8 cellular contexts compared by ENCODE assay signal in genomic region chr11:14892577-14892976, GRCh38. TPM values are rescaled to one million over a fixed set of nuclear protein-coding genes. Genes with fewer than 3 reads are reported as not detected.
DNase-seq lines count a peak whose midpoint lies in the region; ATAC-seq and TF ChIP-seq lines count a peak whose summit lies in the region.

No MANE protein-coding gene starts in this region.

- no peak for DNase-seq in activated CD8-positive, alpha-beta memory T cell treated with anti-CD3 and anti-CD28 coated beads, Interleukin-2, amount 10 ng/mL, durations not matched to agents 7 days and 5 days
- no peak for DNase-seq in activated CD8-positive, alpha-beta memory T cell treated with anti-CD3 and anti-CD28 coated beads for 24 hours
- DNase-seq in activated naive CD8-positive, alpha-beta T cell treated with anti-CD3 and anti-CD28 coated beads, Interleukin-2, amount 50 U/mL, for 24 hours: no peak
- DNase-seq in left lung: no peak
- DNase-seq in testis: no peak

- H3K4me1 Mint-ChIP-seq in activated CD8-positive, alpha-beta memory T cell treated with anti-CD3 and anti-CD28 coated beads, Interleukin-2, amount 10 ng/mL, durations not matched to agents 7 days and 5 days: peaks cover 47% of the 10 kb centered on the region
- H3K4me1 Mint-ChIP-seq in activated naive CD8-positive, alpha-beta T cell treated with anti-CD3 and anti-CD28 coated beads, Interleukin-2, amount 50 U/mL, for 24 hours: peaks cover 67% of the 10 kb centered on the region

- CTCF ChIA-PET in activated CD8-positive, alpha-beta memory T cell treated with anti-CD3 and anti-CD28 coated beads, Interleukin-2, amount 10 ng/mL, durations not matched to agents 7 days and 5 days (lab: Charles Lee): interaction anchor here (0.9 to 4.9 kb wide), 13 partner anchors 8 to 372 kb away, joined by 3 to 106 read pairs (median 7); partner anchors contain the start of gene PSMA1

- H3K9me3 Mint-ChIP-seq in activated CD8-positive, alpha-beta memory T cell treated with anti-CD3 and anti-CD28 coated beads, Interleukin-2, amount 10 ng/mL, durations not matched to agents 7 days and 5 days (ENCODE audit: low read depth): no peaks in the 10 kb centered on the region
- H3K9me3 Mint-ChIP-seq in activated naive CD8-positive, alpha-beta T cell treated with anti-CD3 and anti-CD28 coated beads, Interleukin-2, amount 50 U/mL, for 24 hours: peaks cover 5% of the 10 kb centered on the region

- H3K27ac Mint-ChIP-seq in activated CD8-positive, alpha-beta memory T cell treated with anti-CD3 and anti-CD28 coated beads, Interleukin-2, amount 10 ng/mL, durations not matched to agents 7 days and 5 days: peak overlapping the region; percentile 84
- peak overlapping the region; percentile 79 for H3K27ac Mint-ChIP-seq in activated naive CD8-positive, alpha-beta T cell treated with anti-CD3 and anti-CD28 coated beads, Interleukin-2, amount 50 U/mL, for 24 hours

- no peak for TF ChIP-seq POLR2A in testis (IDR thresholded peaks at IDR 0.05)

- intact Hi-C loops in left lung (cut with DNase I) (no loop called here), testis (cut with DNase I; ENCODE audit: low total_unique reads) (no loop called here)

- peak overlapping the region; percentile 92 for H3K4me3 Mint-ChIP-seq in activated CD8-positive, alpha-beta memory T cell treated with anti-CD3 and anti-CD28 coated beads, Interleukin-2, amount 10 ng/mL, durations not matched to agents 7 days and 5 days
- peak overlapping the region; percentile 92 for H3K4me3 Mint-ChIP-seq in activated naive CD8-positive, alpha-beta T cell treated with anti-CD3 and anti-CD28 coated beads, Interleukin-2, amount 50 U/mL, for 24 hours

- no peak for ATAC-seq in activated CD8-positive, alpha-beta memory T cell treated with anti-CD3 and anti-CD28 coated beads, Interleukin-2, amount 10 ng/mL, durations not matched to agents 7 days and 5 days
- ATAC-seq in activated naive CD8-positive, alpha-beta T cell treated with anti-CD3 and anti-CD28 coated beads, Interleukin-2, amount 50 U/mL, for 24 hours: no peak
- ATAC-seq in left lung (no peak), GM21515 (IDR thresholded peaks at IDR 0.05; ENCODE audit: unreplicated experiment) (no peak), HG03565 (IDR thresholded peaks at IDR 0.05; ENCODE audit: unreplicated experiment) (no peak), GM21619 (IDR thresholded peaks at IDR 0.05; ENCODE audit: unreplicated experiment) (no peak)

- H3K36me3 ChIP-seq in left lung: no peaks in the 10 kb centered on the region
- no peaks in the 10 kb centered on the region for H3K36me3 ChIP-seq in testis (ENCODE audit: low read depth, missing control alignments)

- H3K4me1 ChIP-seq in left lung (peaks cover 4 to 49% of the 10 kb centered on the region in 2 donors), testis (peaks cover 3% of the 10 kb centered on the region)

- TF ChIP-seq CTCF in left lung (IDR thresholded peaks at IDR 0.05) (no peak), testis (IDR thresholded peaks at IDR 0.05) (no peak)

- peak overlapping the region; percentile 89 to 93 for H3K27ac ChIP-seq in left lung
- peak overlapping the region in 1 of 2 donors; percentile 91 for H3K27ac ChIP-seq in testis

- H3K36me3 Mint-ChIP-seq in activated CD8-positive, alpha-beta memory T cell treated with anti-CD3 and anti-CD28 coated beads, Interleukin-2, amount 10 ng/mL, durations not matched to agents 7 days and 5 days: peaks cover 11% of the 10 kb centered on the region
- peaks cover 13% of the 10 kb centered on the region for H3K36me3 Mint-ChIP-seq in activated naive CD8-positive, alpha-beta T cell treated with anti-CD3 and anti-CD28 coated beads, Interleukin-2, amount 50 U/mL, for 24 hours (ENCODE audit: low read depth)

- H3K27me3 ChIP-seq in left lung: no peaks in the 10 kb centered on the region
- no peaks in the 10 kb centered on the region for H3K27me3 ChIP-seq in testis

- H3K27me3 Mint-ChIP-seq in activated CD8-positive, alpha-beta memory T cell treated with anti-CD3 and anti-CD28 coated beads, Interleukin-2, amount 10 ng/mL, durations not matched to agents 7 days and 5 days: no peaks in the 10 kb centered on the region
- H3K27me3 Mint-ChIP-seq in activated naive CD8-positive, alpha-beta T cell treated with anti-CD3 and anti-CD28 coated beads, Interleukin-2, amount 50 U/mL, for 24 hours: no peaks in the 10 kb centered on the region

- H3K9me3 ChIP-seq in left lung (no peaks in the 10 kb centered on the region), testis (no peaks in the 10 kb centered on the region)

- H3K4me3 ChIP-seq in left lung: peak overlapping the region; percentile 55 to 71
- peak overlapping the region; percentile 67 to 71 for H3K4me3 ChIP-seq in testis

- WGBS in testis, 2 donors: 50 to 75% methylated on average over 2 of the region's 2 CpGs

RNA-seq across cellular contexts. Expression of gene CYP2R1, which starts 0.5 kb away (rescaled TPM):
- 10 to 100 TPM; 11.7 to 16.6 TPM for total RNA-seq in activated CD8-positive, alpha-beta memory T cell treated with anti-CD3 and anti-CD28 coated beads, Interleukin-2, amount 10 ng/mL, durations not matched to agents 7 days and 5 days
- total RNA-seq in left lung: 10 to 100 TPM; 11.5 to 13.3 TPM
- 10 to 100 TPM; 34.8 to 54.3 TPM for total RNA-seq in testis
- polyA plus RNA-seq in testis (ENCODE audit: insufficient read depth, low read depth, low replicate concordance): 50.8 TPM
